Comparison of ENCODE assay signal across 26 cellular contexts in the genomic region with DNA sequence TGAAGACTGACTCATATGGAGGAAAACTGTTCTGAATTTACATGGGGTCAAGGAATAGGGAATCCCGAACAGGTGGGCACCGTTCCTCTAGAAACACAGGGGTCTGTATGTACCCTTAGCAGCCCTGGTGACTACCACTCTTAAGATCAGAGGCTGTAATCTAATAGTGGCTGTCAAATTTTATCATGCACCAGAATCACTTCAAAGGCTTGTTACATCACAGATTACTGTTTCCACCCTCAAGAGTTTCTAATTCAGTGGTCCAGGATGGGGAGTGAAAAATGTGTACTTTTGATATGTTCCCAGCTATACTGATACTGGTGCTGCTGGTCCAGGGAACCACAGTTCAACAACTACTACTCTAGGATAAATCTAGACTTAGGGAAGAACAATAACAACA.
"Had no signal": no experiment of that assay in that cellular context is flagged by ENCODE, and none has a peak within 500 bp of the region (broad histone marks: within the 10 kb centered on the region; RNA-seq: fewer than 3 reads in every experiment).

No MANE protein-coding gene starts in this region.

- H2AFZ ChIP-seq: hepatocyte had no signal

- H3K27me3 Mint-ChIP-seq: effector memory CD8-positive, alpha-beta T cell; natural killer cell treated with Interleukin-12 subunit alpha and Interleukin-12 subunit beta and Interleukin-15 and Interleukin-18, amount 100 ng/mL, for 72 hours had no signal

- DNase-seq: activated CD4-positive, alpha-beta T cell treated with anti-CD3 and anti-CD28 coated beads for 4 hours; activated CD4-positive, alpha-beta T cell treated with anti-CD3 and anti-CD28 coated beads, Interleukin-2, amount 50 U/mL, for 48 hours; activated CD4-positive, CD25-positive, alpha-beta regulatory T cell; activated naive CD4-positive, alpha-beta T cell; activated T-cell treated with anti-CD3 and anti-CD28 coated beads, Interleukin-2, amount 50 U/mL, for 48 hours; amygdala; caudate nucleus; cortex of kidney; effector memory CD8-positive, alpha-beta T cell; erythroblast; islet precursor cell; left ventricle myocardium inferior; posterior cingulate gyrus; stimulated activated CD4-positive, alpha-beta T cell treated with anti-CD3 and anti-CD28 coated beads, Interleukin-15, amount 100 ng/mL, for 24 hours; stimulated activated CD4-positive, alpha-beta T cell treated with anti-CD3 and anti-CD28 coated beads, Interleukin-2, amount 100 ng/mL, for 24 hours; stimulated activated naive CD4-positive, alpha-beta T cell treated with Interleukin-2 at 50 U/mL for 16 hours; T-helper 1 cell; uterus had no signal

- ATAC-seq: effector memory CD8-positive, alpha-beta T cell; gastroesophageal sphincter; natural killer cell treated with Interleukin-12 subunit alpha and Interleukin-12 subunit beta and Interleukin-15 and Interleukin-18, amount 100 ng/mL, for 72 hours; right cardiac atrium had no signal

- H3K4me2 ChIP-seq: hepatocyte had no signal

- H3K36me3 Mint-ChIP-seq: natural killer cell treated with Interleukin-12 subunit alpha and Interleukin-12 subunit beta and Interleukin-15 and Interleukin-18, amount 100 ng/mL, for 72 hours had no signal

- H3K27ac ChIP-seq: gastroesophageal sphincter, hepatocyte, left ventricle myocardium inferior, thoracic aorta, uterus had no signal

- H3K4me3 ChIP-seq: gastroesophageal sphincter, hepatocyte, left ventricle myocardium inferior, lung, thoracic aorta, uterus had no signal

- H3K4me3 Mint-ChIP-seq: effector memory CD8-positive, alpha-beta T cell; natural killer cell treated with Interleukin-12 subunit alpha and Interleukin-12 subunit beta and Interleukin-15 and Interleukin-18, amount 100 ng/mL, for 72 hours; T-helper 2 cell treated with Interferon-gamma antibody and Interleukin-4, amounts not matched to agents 5 μg/mL and 100 μg/mL, for 36 hours had no signal

- H3K9me3 Mint-ChIP-seq: effector memory CD8-positive, alpha-beta T cell; natural killer cell treated with Interleukin-12 subunit alpha and Interleukin-12 subunit beta and Interleukin-15 and Interleukin-18, amount 100 ng/mL, for 72 hours; T-helper 2 cell treated with Interferon-gamma antibody and Interleukin-4, amounts not matched to agents 5 μg/mL and 100 μg/mL, for 36 hours had no signal

- H3K36me3 ChIP-seq: thoracic aorta, uterus had no signal

- H3K27me3 ChIP-seq: gastroesophageal sphincter, hepatocyte, uterus had no signal

- H3K9me3 ChIP-seq: gastroesophageal sphincter, left ventricle myocardium inferior, thoracic aorta, uterus had no signal

- H3K4me1 ChIP-seq: uterus had no signal

- H3K27ac Mint-ChIP-seq: activated naive CD4-positive, alpha-beta T cell treated with anti-CD3 and anti-CD28 coated beads, Interleukin-2, amount 50 U/mL, for 72 hours; effector memory CD8-positive, alpha-beta T cell; natural killer cell treated with Interleukin-12 subunit alpha and Interleukin-12 subunit beta and Interleukin-15 and Interleukin-18, amount 100 ng/mL, for 72 hours; T-helper 2 cell treated with Interferon-gamma antibody and Interleukin-4, amounts not matched to agents 5 μg/mL and 100 μg/mL, for 36 hours had no signal
